In the genomic region with DNA sequence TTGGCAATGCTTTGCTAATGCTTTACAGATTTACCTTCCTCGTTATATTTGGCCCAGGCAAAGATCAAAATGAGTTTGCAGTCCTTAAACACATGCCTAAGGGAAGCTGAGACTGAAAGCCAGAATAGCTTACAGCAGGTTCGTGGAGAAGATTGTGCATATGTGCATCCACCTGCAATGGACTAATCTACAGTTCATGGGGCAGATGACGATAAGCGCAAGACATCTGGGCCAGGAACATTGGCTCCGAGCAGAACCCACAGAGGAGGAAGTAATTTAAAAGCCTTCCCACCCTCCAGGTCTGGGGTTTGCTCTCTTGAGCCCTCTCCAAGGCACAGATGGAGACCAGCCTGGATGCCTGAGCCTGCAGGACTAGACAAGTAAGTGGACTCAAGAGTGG, we compare ENCODE assay signal across 13 cellular contexts.
DNase-seq lines count a peak whose midpoint lies in the region; ATAC-seq, FAIRE-seq and TF ChIP-seq lines count a peak whose summit lies in the region.
"Had no signal": no experiment of that assay in that cellular context is flagged by ENCODE, and none has a peak within 500 bp of the region (broad histone marks: within the 10 kb centered on the region; RNA-seq: fewer than 3 reads in every experiment).

No MANE protein-coding gene starts in this region.

- H3K4me3 ChIP-seq in CD4-positive, CD25-positive, alpha-beta regulatory T cell (ENCODE audit: low read depth, low read length) = peak overlapping the region; percentile 81
- H3K4me3 ChIP-seq: right lobe of liver had no signal

- TF ChIP-seq CTCF in D721Med (IDR thresholded peaks at IDR 0.05; ENCODE audit: insufficient read depth, missing control alignments) = no peak

- H3K36me3 Mint-ChIP-seq in CD4-positive, CD25-positive, alpha-beta regulatory T cell = peaks cover 25% of the 10 kb centered on the region
- H3K36me3 Mint-ChIP-seq in activated CD4-positive, alpha-beta memory T cell treated with anti-CD3 and anti-CD28 coated beads for 36 hours = no peaks in the 10 kb centered on the region
- no peaks in the 10 kb centered on the region for H3K36me3 Mint-ChIP-seq in naive B cell

- peaks cover 49% of the 10 kb centered on the region for H3K4me1 ChIP-seq in CD4-positive, CD25-positive, alpha-beta regulatory T cell (ENCODE audit: control insufficient read depth, insufficient read depth, low read length, poor library complexity, severe bottlenecking)

- H3K27ac ChIP-seq in CD4-positive, CD25-positive, alpha-beta regulatory T cell (ENCODE audit: insufficient read depth, low read length, poor library complexity, severe bottlenecking) = peak overlapping the region; percentile 70
- H3K27ac ChIP-seq: right lobe of liver had no signal

- H3K9me3 Mint-ChIP-seq in CD4-positive, CD25-positive, alpha-beta regulatory T cell = no peaks in the 10 kb centered on the region
- H3K9me3 Mint-ChIP-seq in activated CD4-positive, alpha-beta memory T cell treated with anti-CD3 and anti-CD28 coated beads for 36 hours = no peaks in the 10 kb centered on the region
- H3K9me3 Mint-ChIP-seq in naive B cell = no peaks in the 10 kb centered on the region
- H3K9me3 Mint-ChIP-seq: neural crest cell had no signal

- H3K4me3 Mint-ChIP-seq in CD4-positive, CD25-positive, alpha-beta regulatory T cell = peak overlapping the region; percentile 80 to 88 (median 86)
- peak overlapping the region; percentile 43 for H3K4me3 Mint-ChIP-seq in activated CD4-positive, alpha-beta memory T cell treated with anti-CD3 and anti-CD28 coated beads for 36 hours
- peak overlapping the region in 7 of 8 donors; percentile 33 to 84 (median 75) for H3K4me3 Mint-ChIP-seq in naive B cell
- H3K4me3 Mint-ChIP-seq: neural crest cell had no signal

- intact Hi-C loops in activated CD4-positive, alpha-beta memory T cell treated with anti-CD3 and anti-CD28 coated beads for 36 hours (cut with micrococcal nuclease) = loop anchor here (10.0 kb wide), 1 partner anchor 1031 kb away; a partner anchor contains a TSS

- no peaks in the 10 kb centered on the region for H3K27me3 ChIP-seq in CD4-positive, CD25-positive, alpha-beta regulatory T cell (ENCODE audit: control insufficient read depth, insufficient read depth, low read length)
- H3K27me3 ChIP-seq: right lobe of liver had no signal

- FAIRE-seq in D721Med (lab: Jason Lieb, UNC) = no peak
- FAIRE-seq: G401.6 had no signal

- DNase-seq in CD4-positive, CD25-positive, alpha-beta regulatory T cell = no peak
- DNase-seq in GDM1 (lab: John Stamatoyannopoulos, UW) = peak; percentile 42
- DNase-seq in activated CD4-positive, alpha-beta memory T cell treated with anti-CD3 and anti-CD28 coated beads for 36 hours = no peak
- no peak for DNase-seq in naive B cell
- no peak for DNase-seq in NCI-H1105 (lab: John Stamatoyannopoulos, UW)
- no peak for DNase-seq in activated effector memory CD4-positive, alpha-beta T cell treated with Interleukin-2 at 50 U/mL for 16 hours
- DNase-seq in D721Med (ENCODE audit: insufficient read length, low spot score) = no peak
- DNase-seq: IMR-90, NCI-H1436, NCI-H446 treated with DMSO at 0.1 percent for 48 hours, right lobe of liver had no signal

- peak overlapping the region; percentile 91 to 99 (median 92) for H3K27ac Mint-ChIP-seq in CD4-positive, CD25-positive, alpha-beta regulatory T cell
- H3K27ac Mint-ChIP-seq in activated CD4-positive, alpha-beta memory T cell treated with anti-CD3 and anti-CD28 coated beads for 36 hours = peak overlapping the region; percentile 64
- H3K27ac Mint-ChIP-seq in naive B cell = peak overlapping the region in 3 of 6 donors; percentile 27 to 55 (median 35)

- POLR2A ChIA-PET in activated CD4-positive, alpha-beta memory T cell treated with anti-CD3 and anti-CD28 coated beads for 36 hours (lab: Charles Lee) = interaction anchor here (1.0 kb wide), 1 partner anchor 188 kb away, joined by 3 read pairs; a partner anchor contains a TSS

- ATAC-seq in CD4-positive, CD25-positive, alpha-beta regulatory T cell (ENCODE audit: low read depth in 2 of 2) = peak in 1 of 2 donors; percentile 5
- peak; percentile 45 to 60 for ATAC-seq in naive B cell (ENCODE audit: low read depth in 2 of 2)

- no peaks in the 10 kb centered on the region for H3K36me3 ChIP-seq in CD4-positive, CD25-positive, alpha-beta regulatory T cell (ENCODE audit: control insufficient read depth, insufficient read depth, low read length)
- H3K36me3 ChIP-seq: right lobe of liver had no signal

- H3K27me3 Mint-ChIP-seq in CD4-positive, CD25-positive, alpha-beta regulatory T cell = no peaks in the 10 kb centered on the region
- no peaks in the 10 kb centered on the region for H3K27me3 Mint-ChIP-seq in activated CD4-positive, alpha-beta memory T cell treated with anti-CD3 and anti-CD28 coated beads for 36 hours
- H3K27me3 Mint-ChIP-seq in naive B cell = peaks cover 4 to 7% (median 4%) of the 10 kb centered on the region in 3 donors

- H3K4me1 Mint-ChIP-seq in CD4-positive, CD25-positive, alpha-beta regulatory T cell = peaks cover 24 to 85% (median 58%) of the 10 kb centered on the region in 4 donors
- H3K4me1 Mint-ChIP-seq in activated CD4-positive, alpha-beta memory T cell treated with anti-CD3 and anti-CD28 coated beads for 36 hours (ENCODE audit: low read depth) = peaks cover 52% of the 10 kb centered on the region
- peaks cover 27 to 32% (median 32%) of the 10 kb centered on the region in 3 donors for H3K4me1 Mint-ChIP-seq in naive B cell

- CTCF ChIA-PET in activated CD4-positive, alpha-beta memory T cell treated with anti-CD3 and anti-CD28 coated beads for 36 hours (lab: Charles Lee) = interaction anchor here (0.9 to 4.1 kb wide), 4 partner anchors 12 to 386 kb away, joined by 3 to 19 read pairs (median 10); a partner anchor contains a TSS

- no peaks in the 10 kb centered on the region for H3K9me3 ChIP-seq in CD4-positive, CD25-positive, alpha-beta regulatory T cell (ENCODE audit: control insufficient read depth in 2 of 2, low read length in 2 of 2)
- H3K9me3 ChIP-seq: right lobe of liver had no signal
